7 cellular contexts compared by ENCODE assay signal in genomic region chr10:58384095-58384494, GRCh38. TPM values are rescaled to one million over a fixed set of nuclear protein-coding genes. Genes with fewer than 3 reads are reported as not detected.
DNase-seq lines count a peak whose midpoint lies in the region; ATAC-seq and TF ChIP-seq lines count a peak whose summit lies in the region.

No MANE protein-coding gene starts in this region.

- H3K4me3 ChIP-seq in NT2/D1 (ENCODE audit: insufficient read length, low read depth): no peak overlapping the region
- H3K4me3 ChIP-seq in dorsolateral prefrontal cortex: peak overlapping the region in 57 of 59 donors; percentile 56 to 99 (median 88)
- H3K4me3 ChIP-seq in neural progenitor cell: peak overlapping the region; percentile 73

- DNase-seq in NT2/D1 (ENCODE audit: low read depth, low spot score) (no peak), dorsolateral prefrontal cortex (no peak), neural progenitor cell (ENCODE audit: low spot score) (no peak), middle frontal gyrus (ENCODE audit: extremely low spot score, low spot score) (no peak)
- DNase-seq in activated effector memory CD4-positive, alpha-beta T cell treated with Interleukin-2 at 50 U/mL for 16 hours: no peak

- H3K4me2 ChIP-seq in neural progenitor cell: peak overlapping the region; percentile 82

- TF ChIP-seq CTCF in dorsolateral prefrontal cortex (IDR thresholded peaks at IDR 0.05 in 54 of 56, conservative IDR thresholded peaks at IDR 0.05 in 2 of 56; ENCODE audit: low read depth in 1 of 56, partially characterized antibody in 56 of 56) (no peak), neural progenitor cell (IDR thresholded peaks at IDR 0.05) (no peak)

- peak overlapping the region; percentile 96 for H3K4me3 Mint-ChIP-seq in neural progenitor cell

- no peaks in the 10 kb centered on the region for H3K4me1 ChIP-seq in NT2/D1 (ENCODE audit: insufficient read depth, insufficient read length)
- peaks cover 8% of the 10 kb centered on the region for H3K4me1 ChIP-seq in neural progenitor cell

- peaks cover 18% of the 10 kb centered on the region for H3K4me1 Mint-ChIP-seq in neural progenitor cell

- peak; percentile 71 for ATAC-seq in GM18867 (IDR thresholded peaks at IDR 0.05; ENCODE audit: unreplicated experiment)
- peak; percentile 62 for ATAC-seq in HG02798 (IDR thresholded peaks at IDR 0.05; ENCODE audit: poor library complexity, unreplicated experiment)

- no peaks in the 10 kb centered on the region for H3K9me3 ChIP-seq in NT2/D1 (ENCODE audit: insufficient read depth, low read length)
- no peaks in the 10 kb centered on the region for H3K9me3 ChIP-seq in neural progenitor cell (ENCODE audit: low read depth)

- H4K20me1 ChIP-seq in neural progenitor cell (ENCODE audit: low read depth): peaks cover 26% of the 10 kb centered on the region

- no peak overlapping the region for H3K27ac Mint-ChIP-seq in neural progenitor cell

- peaks cover 6% of the 10 kb centered on the region for H3K36me3 Mint-ChIP-seq in neural progenitor cell

- H3K27ac ChIP-seq in dorsolateral prefrontal cortex: peak overlapping the region in 52 of 59 donors; percentile 63 to 99 (median 96)
- no peak overlapping the region for H3K27ac ChIP-seq in neural progenitor cell

- no peaks in the 10 kb centered on the region for H3K9me3 Mint-ChIP-seq in neural progenitor cell

- intact Hi-C loops in dorsolateral prefrontal cortex (cut with DNase I): loop anchor here (2.0 to 10.0 kb wide), 2 partner anchors 207 to 209 kb away; no protein-coding TSS in a partner anchor

- H3K79me2 ChIP-seq in neural progenitor cell (ENCODE audit: low read depth): peaks cover 38% of the 10 kb centered on the region

- peaks cover 2% of the 10 kb centered on the region for H3K27me3 Mint-ChIP-seq in neural progenitor cell (ENCODE audit: insufficient read depth, low read depth)

- H3K9ac ChIP-seq in NT2/D1 (ENCODE audit: insufficient read length, low read depth) (peak overlapping the region; percentile 81), neural progenitor cell (no peak overlapping the region)

- H3F3A ChIP-seq in neural progenitor cell (ENCODE audit: low read depth): peaks cover 18% of the 10 kb centered on the region

- H3K36me3 ChIP-seq in NT2/D1 (ENCODE audit: insufficient read depth, insufficient read length, low read length) (peaks cover 24% of the 10 kb centered on the region), neural progenitor cell (peaks cover 11% of the 10 kb centered on the region)

- H3K27me3 ChIP-seq in NT2/D1 (ENCODE audit: insufficient read depth, insufficient read length) (no peaks in the 10 kb centered on the region), dorsolateral prefrontal cortex (no peaks in the 10 kb centered on the region), neural progenitor cell (peaks cover 3% of the 10 kb centered on the region)

- H2AFZ ChIP-seq in neural progenitor cell (replicated peaks): peak overlapping the region; percentile 89

RNA-seq across cellular contexts. Expression of gene TFAM, which starts 1.1 kb away (rescaled TPM):
- total RNA-seq in dorsolateral prefrontal cortex: 10 to 100 TPM; 17.3 to 34.6 (median 24.2) TPM
- 44.9 and 61.2 TPM in 2 replicates for total RNA-seq in neural progenitor cell (ENCODE audit: low replicate concordance)

RNA-seq across cellular contexts. Expression of gene UBE2D1, which starts 49.3 kb away (rescaled TPM):
- 10 to 100 TPM in 119 of 120 experiments, 1 to 10 TPM in 1; 8.7 to 27.7 (median 17.2) TPM for total RNA-seq in dorsolateral prefrontal cortex
- 38.3 and 56.6 TPM in 2 replicates for total RNA-seq in neural progenitor cell (ENCODE audit: low replicate concordance)
